In the genomic region with DNA sequence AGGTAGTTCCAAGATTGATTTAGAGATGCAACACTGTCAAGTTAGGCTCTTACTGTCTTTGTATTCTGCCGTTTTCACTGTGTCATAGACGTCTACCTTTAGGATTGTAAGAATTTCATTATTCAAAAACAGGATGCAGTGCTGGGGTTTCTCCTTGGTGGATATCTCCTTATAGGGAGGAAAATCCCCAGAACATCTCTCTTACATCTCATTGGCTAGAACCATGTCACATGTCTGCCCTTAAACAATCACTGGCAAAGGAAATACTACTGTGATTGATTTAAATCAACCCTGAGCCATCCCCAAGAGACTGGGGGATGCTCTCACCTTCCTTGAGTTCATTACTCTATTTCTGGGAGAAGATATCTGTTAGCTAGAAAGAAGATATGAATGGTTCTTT, we compare ENCODE assay signal across 24 cellular contexts.
"Had no signal": no experiment of that assay in that cellular context is flagged by ENCODE, and none has a peak within 500 bp of the region (broad histone marks: within the 10 kb centered on the region; RNA-seq: fewer than 3 reads in every experiment).

No MANE protein-coding gene starts in this region.

- H2AFZ ChIP-seq: hepatocyte had no signal

- H3K9me3 Mint-ChIP-seq: naive B cell; nephron; stimulated activated memory B cell treated with anti-CD40 and anti-IgM and Interleukin-4, amounts not matched to agents 10 μg/mL and 1 μg/mL and 100 μg/mL, for 72 hours; stimulated activated naive CD8-positive, alpha-beta T cell treated with anti-CD3 and anti-CD28 coated beads, Interleukin-15, Interleukin-2, amounts not matched to agents 100 ng/mL and 50 ng/mL, for 24 hours had no signal

- H3K36me3 ChIP-seq: neutrophil had no signal

- H3K9me3 ChIP-seq: esophagus squamous epithelium, neutrophil, psoas muscle, spleen, testis, tibial nerve had no signal

- H3K27me3 ChIP-seq: esophagus squamous epithelium, hepatocyte, neutrophil, spleen, testis, tibial nerve had no signal

- FAIRE-seq: endometrium, islet of Langerhans had no signal

- H3K27me3 Mint-ChIP-seq: naive B cell; stimulated activated memory B cell treated with anti-CD40 and anti-IgM and Interleukin-4, amounts not matched to agents 10 μg/mL and 1 μg/mL and 100 μg/mL, for 72 hours; stimulated activated naive CD8-positive, alpha-beta T cell treated with anti-CD3 and anti-CD28 coated beads, Interleukin-15, Interleukin-2, amounts not matched to agents 100 ng/mL and 50 ng/mL, for 24 hours had no signal

- H3K4me3 ChIP-seq: esophagus squamous epithelium, hepatocyte, psoas muscle, spleen, testis, tibial nerve had no signal

- H3K4me2 ChIP-seq: hepatocyte had no signal

- H3K27ac ChIP-seq: epithelial cell of prostate, esophagus squamous epithelium, hepatocyte, neutrophil, psoas muscle, spleen, testis, tibial nerve had no signal

- H3K27ac Mint-ChIP-seq: nephron; stimulated activated memory B cell treated with anti-CD40 and anti-IgM and Interleukin-4, amounts not matched to agents 10 μg/mL and 1 μg/mL and 100 μg/mL, for 72 hours; stimulated activated naive CD8-positive, alpha-beta T cell treated with anti-CD3 and anti-CD28 coated beads, Interleukin-15, Interleukin-2, amounts not matched to agents 100 ng/mL and 50 ng/mL, for 24 hours had no signal

- DNase-seq: effector memory CD4-positive, alpha-beta T cell; esophagus squamous epithelium; foreskin fibroblast; head of caudate nucleus; kidney glomerular epithelial cell; mesendoderm; naive B cell; psoas muscle; retina; spleen; stimulated activated CD4-positive, alpha-beta T cell treated with anti-CD3 and anti-CD28 coated beads, Interleukin-15, amount 100 ng/mL, for 24 hours; stimulated activated CD4-positive, alpha-beta T cell treated with anti-CD3 and anti-CD28 coated beads, Interleukin-1b, Interleukin-23, amount 100 ng/mL, for 48 hours; stimulated activated CD4-positive, alpha-beta T cell treated with anti-CD3 and anti-CD28 coated beads, Interleukin-4, amount 100 ng/mL, for 24 hours; testis had no signal

- ATAC-seq: psoas muscle; sciatic nerve; stimulated activated memory B cell treated with anti-CD40 and anti-IgM and Interleukin-4, amounts not matched to agents 10 μg/mL and 1 μg/mL and 100 μg/mL, for 72 hours had no signal

- H3K4me3 Mint-ChIP-seq: naive B cell; nephron; stimulated activated memory B cell treated with anti-CD40 and anti-IgM and Interleukin-4, amounts not matched to agents 10 μg/mL and 1 μg/mL and 100 μg/mL, for 72 hours; stimulated activated naive CD8-positive, alpha-beta T cell treated with anti-CD3 and anti-CD28 coated beads, Interleukin-15, Interleukin-2, amounts not matched to agents 100 ng/mL and 50 ng/mL, for 24 hours had no signal

- H3K4me1 ChIP-seq: testis had no signal
